ENCODE assay signal across 25 cellular contexts in the genomic region with DNA sequence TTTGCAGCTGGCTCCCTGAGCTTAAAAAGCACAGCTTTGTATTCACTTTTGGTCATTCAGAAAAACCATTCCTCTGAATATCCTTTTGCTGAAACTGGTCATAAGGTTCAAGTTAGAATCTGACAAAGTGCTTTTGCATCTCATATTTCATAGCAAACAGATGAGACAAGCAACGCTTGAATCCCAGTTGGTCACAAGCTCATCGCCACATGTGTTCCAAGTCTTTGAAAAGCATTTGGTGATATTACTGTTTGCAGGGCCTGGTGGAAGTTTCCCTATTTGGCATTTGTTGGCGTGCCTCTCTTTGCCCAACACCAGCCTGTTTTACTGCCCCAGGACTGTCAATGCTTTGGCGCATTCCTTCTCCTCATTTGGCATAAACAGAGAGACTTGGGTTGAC. TPM values are rescaled to one million over a fixed set of nuclear protein-coding genes. Genes with fewer than 3 reads are reported as not detected.
DNase-seq lines count a peak whose midpoint lies in the region; TF ChIP-seq lines count a peak whose summit lies in the region.
"Had no signal": no experiment of that assay in that cellular context is flagged by ENCODE, and none has a peak within 500 bp of the region (broad histone marks: within the 10 kb centered on the region; RNA-seq: fewer than 3 reads in every experiment).

No MANE protein-coding gene starts in this region.

- peak overlapping the region; percentile 88 to 92 for H3K27ac ChIP-seq in right atrium auricular region
- peak overlapping the region; percentile 31 for H3K27ac ChIP-seq in stomach smooth muscle (ENCODE audit: low read length)
- H3K27ac ChIP-seq in RWPE1 = no peak overlapping the region
- H3K27ac ChIP-seq: C4-2B, foreskin keratinocyte, neutrophil, WERI-Rb-1 had no signal

- no peaks in the 10 kb centered on the region for H3K27me3 ChIP-seq in right atrium auricular region
- no peaks in the 10 kb centered on the region for H3K27me3 ChIP-seq in stomach smooth muscle (ENCODE audit: control insufficient read depth in 1 of 2, insufficient read depth in 2 of 2, low read length in 2 of 2)
- H3K27me3 ChIP-seq: foreskin keratinocyte had no signal

- TF ChIP-seq CTCF in choroid plexus epithelial cell (conservative IDR thresholded peaks at IDR 0.05; ENCODE audit: low read depth, low read length) (no peak), right atrium auricular region (IDR thresholded peaks at IDR 0.05) (no peak), RWPE1 (conservative IDR thresholded peaks at IDR 0.05; ENCODE audit: low read depth) (no peak)

- H3K9ac ChIP-seq in stomach smooth muscle (ENCODE audit: low read length in 2 of 2) = no peak overlapping the region

- peaks cover 16% of the 10 kb centered on the region for H3K36me3 ChIP-seq in right atrium auricular region
- H3K36me3 ChIP-seq in stomach smooth muscle (ENCODE audit: control insufficient read depth in 2 of 2, insufficient read depth in 2 of 2, low read length in 2 of 2) = peaks cover 0 to 4% of the 10 kb centered on the region in 2 donors
- H3K36me3 ChIP-seq: neutrophil, WERI-Rb-1 had no signal

- no peak overlapping the region for H3K4me3 ChIP-seq in choroid plexus epithelial cell (ENCODE audit: low read depth, low read length)
- H3K4me3 ChIP-seq in right atrium auricular region = no peak overlapping the region
- H3K4me3 ChIP-seq in stomach smooth muscle (ENCODE audit: low read length in 2 of 2) = no peak overlapping the region
- H3K4me3 ChIP-seq: skin epidermis had no signal

- CTCF ChIA-PET in RWPE1 (lab: Yijun Ruan, JAX) = interaction anchor here (0.6 kb wide), 1 partner anchor 24 kb away, joined by 3 read pairs; no protein-coding TSS in a partner anchor

- peaks cover 0 to 11% of the 10 kb centered on the region in 2 donors for H3K4me1 ChIP-seq in right atrium auricular region
- H3K4me1 ChIP-seq in stomach smooth muscle (ENCODE audit: control insufficient read depth, insufficient read depth, low read length) = peaks cover 40% of the 10 kb centered on the region

- POLR2A ChIA-PET in RWPE1 (lab: Yijun Ruan, JAX; ENCODE audit: low non-redundant PET) = no interaction called here

- DNase-seq in GM03348 (ENCODE audit: low spot score) (peak; percentile 28), choroid plexus epithelial cell (ENCODE audit: low read depth) (peak; percentile 14), right atrium auricular region (ENCODE audit: low spot score) (no peak), DMS79 (lab: John Stamatoyannopoulos, UW) (no peak), RWPE1 (ENCODE audit: low spot score) (no peak), HuH-7 (ENCODE audit: low spot score) (no peak)
- no peak for DNase-seq in stimulated activated CD4-positive, alpha-beta T cell treated with anti-CD3 and anti-CD28 coated beads, Interleukin-4, amount 100 ng/mL, for 24 hours
- DNase-seq: activated CD4-positive, alpha-beta T cell treated with anti-CD3 and anti-CD28 coated beads for 48 hours; activated CD8-positive, alpha-beta memory T cell treated with anti-CD3 and anti-CD28 coated beads for 24 hours; activated gamma-delta T cell; activated naive CD8-positive, alpha-beta T cell treated with anti-CD3 and anti-CD28 coated beads, Interleukin-2, amount 10 ng/mL, durations not matched to agents 7 days and 5 days; foreskin keratinocyte; H9; NCI-H1092 treated with DMSO at 0.1 percent for 48 hours; NCI-H2029; NCI-H526; SIG-M5; stimulated activated CD8-positive, alpha-beta memory T cell treated with anti-CD3 and anti-CD28 coated beads, Interleukin-4, amount 100 ng/mL, for 48 hours; stimulated activated naive CD8-positive, alpha-beta T cell treated with anti-CD3 and anti-CD28 coated beads, Interleukin-15, amount 100 ng/mL, for 72 hours; T1000; WERI-Rb-1 had no signal

- peaks cover 0 to 11% of the 10 kb centered on the region in 2 donors for H3K9me3 ChIP-seq in right atrium auricular region
- peaks cover 0 to 9% of the 10 kb centered on the region in 2 donors for H3K9me3 ChIP-seq in stomach smooth muscle (ENCODE audit: control insufficient read depth in 2 of 2, low read length in 2 of 2)
- H3K9me3 ChIP-seq: neutrophil had no signal

RNA-seq across cellular contexts. Expression of a gene that starts 10.3 kb away (rescaled TPM):
- 100 to 1,000 TPM; 247 to 286 TPM for total RNA-seq in right atrium auricular region
- total RNA-seq: activated naive CD8-positive, alpha-beta T cell treated with anti-CD3 and anti-CD28 coated beads, Interleukin-2, amount 10 ng/mL, durations not matched to agents 7 days and 5 days had no signal

RNA-seq across cellular contexts. Expression of a gene that starts 24.3 kb away (rescaled TPM):
- total RNA-seq in right atrium auricular region = 10 to 100 TPM; 34.2 to 34.9 TPM

Comparison
In these comparisons a context has a peak if more than half of its experiments do, and no peak if none do; other contexts are left out.
1. DNase-seq: peak in GM03348 (single experiment) and choroid plexus epithelial cell (single experiment); none in right atrium auricular region (single experiment), stimulated activated CD4-positive, alpha-beta T cell treated with anti-CD3 and anti-CD28 coated beads, Interleukin-4, amount 100 ng/mL, for 24 hours (single experiment), DMS79 (single experiment), RWPE1 (single experiment) and HuH-7 (single experiment).